23 cellular contexts compared by ENCODE assay signal in genomic region chr1:31915438-31915837, GRCh38. TPM values are rescaled to one million over a fixed set of nuclear protein-coding genes. Genes with fewer than 3 reads are reported as not detected.
DNase-seq lines count a peak whose midpoint lies in the region; ATAC-seq and TF ChIP-seq lines count a peak whose summit lies in the region.
"Had no signal": no experiment of that assay in that cellular context is flagged by ENCODE, and none has a peak within 500 bp of the region (broad histone marks: within the 10 kb centered on the region; RNA-seq: fewer than 3 reads in every experiment).

No MANE protein-coding gene starts in this region.

- TF ChIP-seq CTCF in CD8-positive, alpha-beta T cell (IDR thresholded peaks at IDR 0.05), result no peak
- TF ChIP-seq CTCF in thyroid gland (IDR thresholded peaks at IDR 0.05), result no peak

- H3K9me3 ChIP-seq in CD8-positive, alpha-beta T cell (ENCODE audit: low read length), result no peaks in the 10 kb centered on the region
- H3K9me3 ChIP-seq in T-helper 17 cell (ENCODE audit: control insufficient read depth, low read length, poor library complexity, severe bottlenecking) (no peaks in the 10 kb centered on the region), thyroid gland (no peaks in the 10 kb centered on the region)
- H3K9me3 ChIP-seq: A549, Peyer's patch had no signal

- no peak overlapping the region for H3K4me3 ChIP-seq in CD8-positive, alpha-beta T cell (ENCODE audit: low read depth, low read length)
- H3K4me3 ChIP-seq in thyroid gland (replicated peaks in 1 of 3), result no peak overlapping the region
- no peak overlapping the region for H3K4me3 ChIP-seq in H7 (ENCODE audit: insufficient read depth, low read depth, low read length)
- H3K4me3 ChIP-seq: A549; BLaER1 treated with 17β-estradiol and CSF1 and Interleukin-3, amounts not matched to agents 10 nM and 100 nM; Peyer's patch had no signal

- no peak overlapping the region for H3K27ac ChIP-seq in CD8-positive, alpha-beta T cell (ENCODE audit: low read depth, low read length)
- no peak overlapping the region for H3K27ac ChIP-seq in thyroid gland
- H3K27ac ChIP-seq: A549; BLaER1 treated with 17β-estradiol and CSF1 and Interleukin-3, amounts not matched to agents 10 nM and 100 nM; Peyer's patch had no signal

- H3K9me3 Mint-ChIP-seq in activated naive CD4-positive, alpha-beta T cell treated with anti-CD3 and anti-CD28 coated beads for 36 hours, result no peaks in the 10 kb centered on the region
- H3K9me3 Mint-ChIP-seq in activated naive CD4-positive, alpha-beta T cell treated with anti-CD3 and anti-CD28 coated beads, Interleukin-2, amount 10 ng/mL, durations not matched to agents 7 days and 5 days, result no peaks in the 10 kb centered on the region
- no peaks in the 10 kb centered on the region for H3K9me3 Mint-ChIP-seq in CD8-positive, alpha-beta T cell
- H3K9me3 Mint-ChIP-seq: CD8-positive, alpha-beta memory T cell had no signal

- DNase-seq in activated naive CD4-positive, alpha-beta T cell treated with anti-CD3 and anti-CD28 coated beads for 36 hours, result no peak
- DNase-seq in activated naive CD4-positive, alpha-beta T cell treated with anti-CD3 and anti-CD28 coated beads, Interleukin-2, amount 10 ng/mL, durations not matched to agents 7 days and 5 days, result no peak
- DNase-seq in CD8-positive, alpha-beta T cell, result no peak
- DNase-seq in T-helper 17 cell, result no peak
- peak; percentile 48 to 53 for DNase-seq in thyroid gland
- no peak for DNase-seq in H7
- DNase-seq: AML-193; CD8-positive, alpha-beta memory T cell; DMS 273 treated with DMSO at 0.1 percent for 48 hours; DMS79; Karpas-422; NCI-H1092; NCI-H1417 treated with DMSO at 0.1 percent for 48 hours; NCI-H1694 treated with DMSO at 0.1 percent for 48 hours; NCI-H2081; NCI-H2227 treated with DMSO at 0.1 percent for 48 hours; NCI-H526 treated with DMSO at 0.1 percent for 48 hours; Peyer's patch; SHP77 treated with DMSO at 0.1 percent for 48 hours had no signal

- H3K4me3 Mint-ChIP-seq in activated naive CD4-positive, alpha-beta T cell treated with anti-CD3 and anti-CD28 coated beads for 36 hours, result no peak overlapping the region
- no peak overlapping the region for H3K4me3 Mint-ChIP-seq in activated naive CD4-positive, alpha-beta T cell treated with anti-CD3 and anti-CD28 coated beads, Interleukin-2, amount 10 ng/mL, durations not matched to agents 7 days and 5 days
- no peak overlapping the region for H3K4me3 Mint-ChIP-seq in CD8-positive, alpha-beta T cell
- no peak overlapping the region for H3K4me3 Mint-ChIP-seq in T-helper 17 cell

- peaks cover 49% of the 10 kb centered on the region for H3K36me3 Mint-ChIP-seq in activated naive CD4-positive, alpha-beta T cell treated with anti-CD3 and anti-CD28 coated beads for 36 hours (ENCODE audit: low read depth)
- H3K36me3 Mint-ChIP-seq in activated naive CD4-positive, alpha-beta T cell treated with anti-CD3 and anti-CD28 coated beads, Interleukin-2, amount 10 ng/mL, durations not matched to agents 7 days and 5 days, result peaks cover 70% of the 10 kb centered on the region
- peaks cover 79% of the 10 kb centered on the region for H3K36me3 Mint-ChIP-seq in CD8-positive, alpha-beta T cell
- H3K36me3 Mint-ChIP-seq in T-helper 17 cell (ENCODE audit: low read depth), result peaks cover 6% of the 10 kb centered on the region

- no peaks in the 10 kb centered on the region for H3K27me3 ChIP-seq in CD8-positive, alpha-beta T cell (ENCODE audit: insufficient read depth, low read length)
- no peaks in the 10 kb centered on the region for H3K27me3 ChIP-seq in thyroid gland
- H3K27me3 ChIP-seq in H7 (ENCODE audit: control insufficient read depth, insufficient read depth, low read length), result no peaks in the 10 kb centered on the region
- H3K27me3 ChIP-seq: BLaER1 treated with 17β-estradiol and CSF1 and Interleukin-3, amounts not matched to agents 10 nM and 100 nM; Peyer's patch had no signal

- ATAC-seq in CD8-positive, alpha-beta T cell, result no peak
- no peak for ATAC-seq in T-helper 17 cell
- ATAC-seq in GM19463 (IDR thresholded peaks at IDR 0.05; ENCODE audit: unreplicated experiment), result no peak
- ATAC-seq: A549, HepG2 had no signal

- POLR2A ChIA-PET in CD8-positive, alpha-beta T cell (lab: Charles Lee), result interaction anchor here (0.9 to 4.2 kb wide), 4 partner anchors 11 to 29 kb away, joined by 3 to 16 read pairs (median 6); partner anchors contain the start of gene PTP4A2

- peaks cover 4% of the 10 kb centered on the region for H3K36me3 ChIP-seq in CD8-positive, alpha-beta T cell (ENCODE audit: insufficient read depth, low read length)
- H3K36me3 ChIP-seq in thyroid gland, result peaks cover 4 to 8% of the 10 kb centered on the region in 2 donors
- peaks cover 4% of the 10 kb centered on the region for H3K36me3 ChIP-seq in H7 (replicated peaks; ENCODE audit: control insufficient read depth, insufficient read depth, low read length)

- CTCF ChIA-PET in activated naive CD4-positive, alpha-beta T cell treated with anti-CD3 and anti-CD28 coated beads for 36 hours (lab: Charles Lee), result interaction anchor here (1.0 to 2.2 kb wide), 3 partner anchors 24 to 100 kb away, joined by 3 to 8 read pairs (median 3); partner anchors contain the start of genes PTP4A2 and SPOCD1
- CTCF ChIA-PET in activated naive CD4-positive, alpha-beta T cell treated with anti-CD3 and anti-CD28 coated beads, Interleukin-2, amount 10 ng/mL, durations not matched to agents 7 days and 5 days (lab: Charles Lee), result interaction anchor here (3.2 kb wide), 1 partner anchor 47 kb away, joined by 22 read pairs; no protein-coding TSS in a partner anchor
- CTCF ChIA-PET in CD8-positive, alpha-beta T cell (lab: Charles Lee), result interaction anchor here (1.0 to 3.2 kb wide), 6 partner anchors 8 to 79 kb away, joined by 3 to 23 read pairs (median 5); no protein-coding TSS in a partner anchor

- intact Hi-C loops in activated naive CD4-positive, alpha-beta T cell treated with anti-CD3 and anti-CD28 coated beads for 36 hours (cut with micrococcal nuclease), result no loop called here
- intact Hi-C loops in CD8-positive, alpha-beta T cell (cut with DNase I, micrococcal nuclease), result no loop called here
- intact Hi-C loops in thyroid gland (cut with DNase I), result no loop called here

- H3K27me3 Mint-ChIP-seq in activated naive CD4-positive, alpha-beta T cell treated with anti-CD3 and anti-CD28 coated beads for 36 hours (ENCODE audit: low read depth), result no peaks in the 10 kb centered on the region
- H3K27me3 Mint-ChIP-seq in activated naive CD4-positive, alpha-beta T cell treated with anti-CD3 and anti-CD28 coated beads, Interleukin-2, amount 10 ng/mL, durations not matched to agents 7 days and 5 days, result no peaks in the 10 kb centered on the region
- no peaks in the 10 kb centered on the region for H3K27me3 Mint-ChIP-seq in CD8-positive, alpha-beta T cell (ENCODE audit: low read depth)
- no peaks in the 10 kb centered on the region for H3K27me3 Mint-ChIP-seq in T-helper 17 cell
- H3K27me3 Mint-ChIP-seq: CD8-positive, alpha-beta memory T cell had no signal

- peak overlapping the region; percentile 55 for H3K27ac Mint-ChIP-seq in activated naive CD4-positive, alpha-beta T cell treated with anti-CD3 and anti-CD28 coated beads for 36 hours
- H3K27ac Mint-ChIP-seq in activated naive CD4-positive, alpha-beta T cell treated with anti-CD3 and anti-CD28 coated beads, Interleukin-2, amount 10 ng/mL, durations not matched to agents 7 days and 5 days, result no peak overlapping the region
- peak overlapping the region; percentile 66 for H3K27ac Mint-ChIP-seq in CD8-positive, alpha-beta T cell
- H3K27ac Mint-ChIP-seq in T-helper 17 cell, result peak overlapping the region; percentile 83

- 60 to 62% methylated on average over 4 of the region's 4 CpGs for WGBS in thyroid gland, 2 donors

- TF ChIP-seq POLR2A in thyroid gland (IDR thresholded peaks at IDR 0.05), result no peak

- H3K4me1 ChIP-seq in CD8-positive, alpha-beta T cell (ENCODE audit: insufficient read depth, low read length), result peaks cover 32% of the 10 kb centered on the region
- H3K4me1 ChIP-seq in thyroid gland, result peaks cover 0 to 32% of the 10 kb centered on the region in 2 donors

- peaks cover 74% of the 10 kb centered on the region for H3K4me1 Mint-ChIP-seq in activated naive CD4-positive, alpha-beta T cell treated with anti-CD3 and anti-CD28 coated beads for 36 hours (ENCODE audit: low read depth)
- peaks cover 62% of the 10 kb centered on the region for H3K4me1 Mint-ChIP-seq in activated naive CD4-positive, alpha-beta T cell treated with anti-CD3 and anti-CD28 coated beads, Interleukin-2, amount 10 ng/mL, durations not matched to agents 7 days and 5 days
- peaks cover 72% of the 10 kb centered on the region for H3K4me1 Mint-ChIP-seq in CD8-positive, alpha-beta T cell (ENCODE audit: low read depth)
- peaks cover 40% of the 10 kb centered on the region for H3K4me1 Mint-ChIP-seq in T-helper 17 cell

RNA-seq across cellular contexts. Expression of gene PTP4A2, which starts 22.7 kb away (rescaled TPM):
- 100 to 1,000 TPM; 240 to 263 TPM for total RNA-seq in activated naive CD4-positive, alpha-beta T cell treated with anti-CD3 and anti-CD28 coated beads for 36 hours
- total RNA-seq in CD8-positive, alpha-beta T cell, result 100 to 1,000 TPM; 257 to 278 TPM
- total RNA-seq in T-helper 17 cell (100 to 1,000 TPM; 269 to 384 TPM), thyroid gland (100 to 1,000 TPM; 204 to 507 (median 328) TPM)
- 307 and 444 TPM in 2 replicates for total RNA-seq in H7 (2014; rRNA removed; shearing (Covaris generic))

Comparison
In these comparisons a context has a peak if more than half of its experiments do, and no peak if none do; other contexts are left out.
1. DNase-seq: peak in thyroid gland (2 of 2); none in activated naive CD4-positive, alpha-beta T cell treated with anti-CD3 and anti-CD28 coated beads for 36 hours (single experiment), activated naive CD4-positive, alpha-beta T cell treated with anti-CD3 and anti-CD28 coated beads, Interleukin-2, amount 10 ng/mL, durations not matched to agents 7 days and 5 days (single experiment), CD8-positive, alpha-beta T cell (0 of 7), T-helper 17 cell (0 of 3) and H7 (single experiment).